ENCODE assay signal across 1 cellular context in the genomic region with DNA sequence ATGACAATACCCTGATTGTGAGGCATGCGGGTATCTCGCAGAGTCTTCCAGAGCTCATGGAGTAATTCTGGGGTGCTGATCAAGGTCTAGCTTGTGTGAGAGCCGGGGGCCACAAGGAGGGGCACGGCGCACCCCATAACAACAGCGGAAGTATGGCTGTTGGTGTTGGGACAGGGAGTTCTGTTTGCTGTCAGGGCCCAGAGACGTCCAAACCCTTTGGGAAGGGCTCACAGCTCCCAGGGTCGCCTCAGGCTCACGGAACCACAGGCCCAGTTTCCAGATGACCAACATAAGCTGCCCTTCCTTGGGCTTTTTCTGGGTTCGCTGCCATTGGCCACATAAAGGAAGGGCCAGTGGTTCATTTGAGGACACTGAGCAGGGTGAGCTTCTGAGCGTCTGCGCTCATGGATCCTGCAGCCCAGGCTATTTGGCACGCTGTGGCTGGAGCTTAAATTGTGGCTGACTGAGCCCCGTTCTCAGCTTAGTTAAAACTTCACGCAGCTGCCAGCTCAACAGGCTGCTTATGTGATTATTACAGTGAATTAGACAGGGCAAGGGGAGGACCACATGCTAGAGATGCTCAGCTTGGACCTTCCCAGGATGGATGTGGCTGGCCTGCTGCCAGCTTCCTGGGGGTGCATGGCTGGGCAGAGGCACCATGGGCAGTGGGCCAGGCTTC.
TF ChIP-seq lines count a peak whose summit lies in the region.

No MANE protein-coding gene starts in this region.

TF ChIP-seq in HepG2, 621 proteins besides CTCF, POLR2A, EP300 and RAD21:
- TF ChIP-seq, protein P1, sequence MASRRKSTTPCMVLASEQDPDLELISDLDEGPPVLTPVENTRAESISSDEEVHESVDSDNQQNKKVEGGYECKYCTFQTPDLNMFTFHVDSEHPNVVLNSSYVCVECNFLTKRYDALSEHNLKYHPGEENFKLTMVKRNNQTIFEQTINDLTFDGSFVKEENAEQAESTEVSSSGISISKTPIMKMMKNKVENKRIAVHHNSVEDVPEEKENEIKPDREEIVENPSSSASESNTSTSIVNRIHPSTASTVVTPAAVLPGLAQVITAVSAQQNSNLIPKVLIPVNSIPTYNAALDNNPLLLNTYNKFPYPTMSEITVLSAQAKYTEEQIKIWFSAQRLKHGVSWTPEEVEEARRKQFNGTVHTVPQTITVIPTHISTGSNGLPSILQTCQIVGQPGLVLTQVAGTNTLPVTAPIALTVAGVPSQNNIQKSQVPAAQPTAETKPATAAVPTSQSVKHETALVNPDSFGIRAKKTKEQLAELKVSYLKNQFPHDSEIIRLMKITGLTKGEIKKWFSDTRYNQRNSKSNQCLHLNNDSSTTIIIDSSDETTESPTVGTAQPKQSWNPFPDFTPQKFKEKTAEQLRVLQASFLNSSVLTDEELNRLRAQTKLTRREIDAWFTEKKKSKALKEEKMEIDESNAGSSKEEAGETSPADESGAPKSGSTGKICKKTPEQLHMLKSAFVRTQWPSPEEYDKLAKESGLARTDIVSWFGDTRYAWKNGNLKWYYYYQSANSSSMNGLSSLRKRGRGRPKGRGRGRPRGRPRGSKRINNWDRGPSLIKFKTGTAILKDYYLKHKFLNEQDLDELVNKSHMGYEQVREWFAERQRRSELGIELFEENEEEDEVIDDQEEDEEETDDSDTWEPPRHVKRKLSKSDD (CRISPR knock-in tag; IDR thresholded peaks at IDR 0.05; ENCODE audit: low read depth), result no peak
- TF ChIP-seq ZNF562 (CRISPR knock-in tag; IDR thresholded peaks at IDR 0.05; ENCODE audit: borderline replicate concordance) (no peak), ZFP41 (CRISPR knock-in tag; IDR thresholded peaks at IDR 0.05; ENCODE audit: borderline replicate concordance) (no peak), ETV6 (CRISPR knock-in tag; conservative IDR thresholded peaks at IDR 0.05) (no peak), ZMAT3 (CRISPR knock-in tag; conservative IDR thresholded peaks at IDR 0.05) (no peak), ZNF672 (CRISPR knock-in tag; IDR thresholded peaks at IDR 0.05) (no peak), PRMT3 (CRISPR knock-in tag; IDR thresholded peaks at IDR 0.05; ENCODE audit: borderline replicate concordance, low read depth) (no peak)
